ENCODE assay signal across 22 cellular contexts in genomic region chr10:27607591-27607990, GRCh38.
"Had no signal": no experiment of that assay in that cellular context is flagged by ENCODE, and none has a peak within 500 bp of the region (broad histone marks: within the 10 kb centered on the region; RNA-seq: fewer than 3 reads in every experiment).

No MANE protein-coding gene starts in this region.

- ATAC-seq: activated CD8-positive, alpha-beta T cell treated with anti-CD3 and anti-CD28 coated beads for 36 hours; activated T-cell treated with anti-CD3 and anti-CD28 coated beads, Interleukin-2, amount 50 U/mL, for 72 hours; K562; Panc1; Right ventricle myocardium inferior; T-cell had no signal

- H3K36me3 Mint-ChIP-seq: activated naive CD8-positive, alpha-beta T cell treated with anti-CD3 and anti-CD28 coated beads, Interleukin-2, amount 10 ng/mL, durations not matched to agents 7 days and 5 days; T-cell had no signal

- H3K4me1 Mint-ChIP-seq: activated naive CD8-positive, alpha-beta T cell treated with anti-CD3 and anti-CD28 coated beads, Interleukin-2, amount 10 ng/mL, durations not matched to agents 7 days and 5 days had no signal

- H3K27ac ChIP-seq: adrenal gland, SK-N-MC, VCaP had no signal

- H3K27ac Mint-ChIP-seq: activated CD8-positive, alpha-beta T cell treated with anti-CD3 and anti-CD28 coated beads for 36 hours; activated naive CD8-positive, alpha-beta T cell treated with anti-CD3 and anti-CD28 coated beads, Interleukin-2, amount 10 ng/mL, durations not matched to agents 7 days and 5 days; activated T-cell treated with anti-CD3 and anti-CD28 coated beads, Interleukin-2, amount 50 U/mL, for 72 hours; T-cell had no signal

- DNase-seq: activated CD4-positive, CD25-positive, alpha-beta regulatory T cell; activated CD8-positive, alpha-beta memory T cell treated with anti-CD3 and anti-CD28 coated beads, Interleukin-2, amount 50 U/mL, for 4 hours; activated CD8-positive, alpha-beta T cell treated with anti-CD3 and anti-CD28 coated beads for 36 hours; activated naive CD4-positive, alpha-beta T cell treated with anti-CD3 and anti-CD28 coated beads, Interleukin-2, amount 50 U/mL, for 16 hours; activated naive CD8-positive, alpha-beta T cell treated with anti-CD3 and anti-CD28 coated beads, Interleukin-2, amount 10 ng/mL, durations not matched to agents 7 days and 5 days; activated T-cell treated with anti-CD3 and anti-CD28 coated beads, Interleukin-2, amount 50 U/mL, for 72 hours; adrenal gland; aorta; Kasumi-1; NCI-H1048; NCI-H146; NCI-H1930; NCI-H2171; NCI-H2227 treated with DMSO at 0.1 percent for 48 hours; NCI-H526; NCI-H774; T-cell had no signal

- H3K36me3 ChIP-seq: adrenal gland had no signal

- H3K27me3 ChIP-seq: adrenal gland had no signal

- H3K27me3 Mint-ChIP-seq: activated CD8-positive, alpha-beta T cell treated with anti-CD3 and anti-CD28 coated beads for 36 hours; activated naive CD8-positive, alpha-beta T cell treated with anti-CD3 and anti-CD28 coated beads, Interleukin-2, amount 10 ng/mL, durations not matched to agents 7 days and 5 days had no signal

- H3K4me3 Mint-ChIP-seq: activated CD8-positive, alpha-beta T cell treated with anti-CD3 and anti-CD28 coated beads for 36 hours; activated naive CD8-positive, alpha-beta T cell treated with anti-CD3 and anti-CD28 coated beads, Interleukin-2, amount 10 ng/mL, durations not matched to agents 7 days and 5 days; activated T-cell treated with anti-CD3 and anti-CD28 coated beads, Interleukin-2, amount 50 U/mL, for 72 hours; T-cell had no signal

- H3K9me3 Mint-ChIP-seq: activated CD8-positive, alpha-beta T cell treated with anti-CD3 and anti-CD28 coated beads for 36 hours; activated naive CD8-positive, alpha-beta T cell treated with anti-CD3 and anti-CD28 coated beads, Interleukin-2, amount 10 ng/mL, durations not matched to agents 7 days and 5 days; activated T-cell treated with anti-CD3 and anti-CD28 coated beads, Interleukin-2, amount 50 U/mL, for 72 hours; T-cell had no signal

- H3K4me1 ChIP-seq: adrenal gland had no signal

- H3K4me3 ChIP-seq: adrenal gland, K562, SK-N-MC had no signal

- H3K9me3 ChIP-seq: adrenal gland had no signal
